ENCODE assay signal across 8 cellular contexts in the genomic region with DNA sequence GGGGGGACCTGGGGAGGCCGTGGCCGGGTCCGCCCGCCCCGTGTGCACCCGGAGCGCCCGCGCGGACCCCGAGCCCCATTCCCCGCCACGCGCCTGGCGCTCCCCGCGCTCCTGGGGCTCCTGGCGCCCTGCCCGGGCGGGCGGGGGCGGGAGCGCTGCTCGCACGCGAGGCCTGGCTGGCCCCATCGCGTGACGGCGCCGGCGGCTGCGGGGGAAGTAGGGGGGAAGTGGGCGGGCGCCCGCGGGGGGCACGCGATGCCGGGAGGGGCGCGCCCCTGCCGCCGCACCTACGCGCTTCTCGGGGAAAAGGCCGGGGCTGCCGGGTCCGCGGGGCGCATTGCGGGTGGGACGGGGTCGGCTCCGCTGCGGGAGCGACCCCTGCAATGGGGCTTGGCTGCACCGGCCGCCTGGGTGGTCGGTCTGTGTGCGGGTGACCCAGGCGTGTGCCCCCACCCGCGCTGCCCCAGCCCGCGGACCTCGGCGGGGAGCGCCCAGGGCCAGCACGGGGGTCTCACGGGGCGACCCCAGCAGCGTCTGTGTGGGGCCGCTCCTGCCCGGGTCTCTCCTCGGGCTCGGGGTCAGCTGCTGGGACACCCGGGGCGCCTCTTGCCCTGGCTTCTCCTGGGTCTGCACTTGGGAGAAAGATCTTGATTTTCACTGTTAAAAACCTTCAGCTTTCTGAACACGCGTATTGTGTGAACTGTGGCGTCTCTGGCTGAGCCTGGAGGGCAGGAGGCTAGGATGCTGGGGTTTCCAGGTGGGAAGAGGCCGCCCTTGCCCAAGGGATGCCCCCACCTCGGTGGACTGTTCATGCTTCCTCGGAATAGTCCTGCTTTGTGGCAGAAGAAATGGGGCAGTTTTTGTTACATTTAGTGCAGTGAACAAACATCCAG. TPM values are rescaled to one million over a fixed set of nuclear protein-coding genes. Genes with fewer than 3 reads are reported as not detected.
DNase-seq lines count a peak whose midpoint lies in the region; ATAC-seq, FAIRE-seq and TF ChIP-seq lines count a peak whose summit lies in the region.

No MANE protein-coding gene starts in this region.

- CTCF ChIA-PET in HEK293 (lab: Yijun Ruan, JAX): interaction anchor here (0.6 to 1.0 kb wide), 2 partner anchors 34 to 57 kb away, joined by 3 to 4 read pairs; no protein-coding TSS in a partner anchor

- H3K9me3 ChIP-seq in HEK293 (ENCODE audit: control insufficient read depth, insufficient read depth, low read depth, low read length): no peaks in the 10 kb centered on the region

- peaks cover 46% of the 10 kb centered on the region for H3K4me1 Mint-ChIP-seq in activated T-cell treated with anti-CD3 and anti-CD28 coated beads, Interleukin-2, amount 50 U/mL, for 4 hours (ENCODE audit: low read depth)

- peak overlapping the region; percentile 69 for H3K4me3 Mint-ChIP-seq in activated T-cell treated with anti-CD3 and anti-CD28 coated beads, Interleukin-2, amount 50 U/mL, for 4 hours

- H3K27me3 Mint-ChIP-seq in activated T-cell treated with anti-CD3 and anti-CD28 coated beads, Interleukin-2, amount 50 U/mL, for 4 hours (ENCODE audit: low read depth): peaks cover 9% of the 10 kb centered on the region

- H3K9ac ChIP-seq in rectal smooth muscle tissue (ENCODE audit: low read length): no peak overlapping the region

- no peak for TF ChIP-seq CTCF in HEK293 (tag by site-specific recombination; IDR thresholded peaks at IDR 0.05)

- FAIRE-seq in frontal cortex (lab: Jason Lieb, UNC): no peak

- no peaks in the 10 kb centered on the region for H3K36me3 Mint-ChIP-seq in activated T-cell treated with anti-CD3 and anti-CD28 coated beads, Interleukin-2, amount 50 U/mL, for 4 hours (ENCODE audit: insufficient read depth)

- ATAC-seq in activated T-cell treated with anti-CD3 and anti-CD28 coated beads, Interleukin-2, amount 50 U/mL, for 4 hours: peak; percentile 60 to 63
- no peak for ATAC-seq in HG03097 (IDR thresholded peaks at IDR 0.05; ENCODE audit: low FRiP score, unreplicated experiment)

- DNase-seq in DMS79 treated with DMSO at 0.1 percent for 48 hours (lab: John Stamatoyannopoulos, UW) (peak; percentile 37), NCI-H774 (lab: John Stamatoyannopoulos, UW) (peak; percentile 77), frontal cortex (ENCODE audit: low spot score in 2 of 2) (peak; percentile 60 to 84), T-helper 9 cell (no peak)
- DNase-seq in activated T-cell treated with anti-CD3 and anti-CD28 coated beads, Interleukin-2, amount 50 U/mL, for 4 hours: peak; percentile 63

- no peaks in the 10 kb centered on the region for H3K9me3 Mint-ChIP-seq in activated T-cell treated with anti-CD3 and anti-CD28 coated beads, Interleukin-2, amount 50 U/mL, for 4 hours

- H3K36me3 ChIP-seq in HEK293 (ENCODE audit: control insufficient read depth in 2 of 2, insufficient read depth in 1 of 2, low read length in 2 of 2) (no peaks in the 10 kb centered on the region), rectal smooth muscle tissue (ENCODE audit: control insufficient read depth, insufficient read depth, low read length) (no peaks in the 10 kb centered on the region)

- peaks cover 5% of the 10 kb centered on the region for H3K27me3 ChIP-seq in rectal smooth muscle tissue (ENCODE audit: control insufficient read depth, insufficient read depth, low read length)

- H3K4me3 ChIP-seq in HEK293 (ENCODE audit: low read depth, low read length) (peak overlapping the region; percentile 32), rectal smooth muscle tissue (ENCODE audit: low read length) (peak overlapping the region; percentile 52)

- H3K4me1 ChIP-seq in HEK293 (ENCODE audit: control insufficient read depth, insufficient read depth, low read length) (peaks cover 18% of the 10 kb centered on the region), rectal smooth muscle tissue (ENCODE audit: control insufficient read depth, insufficient read depth, low read length) (no peaks in the 10 kb centered on the region)

- H3K27ac ChIP-seq in HEK293 (ENCODE audit: extremely low read depth, low read depth, low read length): peak overlapping the region; percentile 95
- H3K27ac ChIP-seq in rectal smooth muscle tissue (ENCODE audit: low read depth, low read length): no peak overlapping the region

- POLR2A ChIA-PET in HEK293 (lab: Yijun Ruan, JAX): interaction anchor here (1.5 kb wide), 1 partner anchor 66 kb away, joined by 3 read pairs; no protein-coding TSS in a partner anchor

TF ChIP-seq in HEK293, 187 proteins besides CTCF, POLR2A, EP300 and RAD21 (continues in another document):
- TF ChIP-seq, protein P1, sequence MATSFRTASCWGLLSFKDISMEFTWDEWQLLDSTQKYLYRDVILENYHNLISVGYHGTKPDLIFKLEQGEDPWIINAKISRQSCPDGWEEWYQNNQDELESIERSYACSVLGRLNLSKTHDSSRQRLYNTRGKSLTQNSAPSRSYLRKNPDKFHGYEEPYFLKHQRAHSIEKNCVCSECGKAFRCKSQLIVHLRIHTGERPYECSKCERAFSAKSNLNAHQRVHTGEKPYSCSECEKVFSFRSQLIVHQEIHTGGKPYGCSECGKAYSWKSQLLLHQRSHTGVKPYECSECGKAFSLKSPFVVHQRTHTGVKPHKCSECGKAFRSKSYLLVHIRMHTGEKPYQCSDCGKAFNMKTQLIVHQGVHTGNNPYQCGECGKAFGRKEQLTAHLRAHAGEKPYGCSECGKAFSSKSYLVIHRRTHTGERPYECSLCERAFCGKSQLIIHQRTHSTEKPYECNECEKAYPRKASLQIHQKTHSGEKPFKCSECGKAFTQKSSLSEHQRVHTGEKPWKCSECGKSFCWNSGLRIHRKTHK (tag by site-specific recombination; IDR thresholded peaks at IDR 0.05): no peak
- no peak for TF ChIP-seq ZNF776 (tag by site-specific recombination; IDR thresholded peaks at IDR 0.05; ENCODE audit: borderline replicate concordance)
- no peak for TF ChIP-seq SP7 (tag by site-specific recombination; IDR thresholded peaks at IDR 0.05)
- no peak for TF ChIP-seq ZBTB8A (tag by site-specific recombination; IDR thresholded peaks at IDR 0.05)
- no peak for TF ChIP-seq ZNF24 (tag by site-specific recombination; IDR thresholded peaks at IDR 0.05)
- TF ChIP-seq, protein P2, sequence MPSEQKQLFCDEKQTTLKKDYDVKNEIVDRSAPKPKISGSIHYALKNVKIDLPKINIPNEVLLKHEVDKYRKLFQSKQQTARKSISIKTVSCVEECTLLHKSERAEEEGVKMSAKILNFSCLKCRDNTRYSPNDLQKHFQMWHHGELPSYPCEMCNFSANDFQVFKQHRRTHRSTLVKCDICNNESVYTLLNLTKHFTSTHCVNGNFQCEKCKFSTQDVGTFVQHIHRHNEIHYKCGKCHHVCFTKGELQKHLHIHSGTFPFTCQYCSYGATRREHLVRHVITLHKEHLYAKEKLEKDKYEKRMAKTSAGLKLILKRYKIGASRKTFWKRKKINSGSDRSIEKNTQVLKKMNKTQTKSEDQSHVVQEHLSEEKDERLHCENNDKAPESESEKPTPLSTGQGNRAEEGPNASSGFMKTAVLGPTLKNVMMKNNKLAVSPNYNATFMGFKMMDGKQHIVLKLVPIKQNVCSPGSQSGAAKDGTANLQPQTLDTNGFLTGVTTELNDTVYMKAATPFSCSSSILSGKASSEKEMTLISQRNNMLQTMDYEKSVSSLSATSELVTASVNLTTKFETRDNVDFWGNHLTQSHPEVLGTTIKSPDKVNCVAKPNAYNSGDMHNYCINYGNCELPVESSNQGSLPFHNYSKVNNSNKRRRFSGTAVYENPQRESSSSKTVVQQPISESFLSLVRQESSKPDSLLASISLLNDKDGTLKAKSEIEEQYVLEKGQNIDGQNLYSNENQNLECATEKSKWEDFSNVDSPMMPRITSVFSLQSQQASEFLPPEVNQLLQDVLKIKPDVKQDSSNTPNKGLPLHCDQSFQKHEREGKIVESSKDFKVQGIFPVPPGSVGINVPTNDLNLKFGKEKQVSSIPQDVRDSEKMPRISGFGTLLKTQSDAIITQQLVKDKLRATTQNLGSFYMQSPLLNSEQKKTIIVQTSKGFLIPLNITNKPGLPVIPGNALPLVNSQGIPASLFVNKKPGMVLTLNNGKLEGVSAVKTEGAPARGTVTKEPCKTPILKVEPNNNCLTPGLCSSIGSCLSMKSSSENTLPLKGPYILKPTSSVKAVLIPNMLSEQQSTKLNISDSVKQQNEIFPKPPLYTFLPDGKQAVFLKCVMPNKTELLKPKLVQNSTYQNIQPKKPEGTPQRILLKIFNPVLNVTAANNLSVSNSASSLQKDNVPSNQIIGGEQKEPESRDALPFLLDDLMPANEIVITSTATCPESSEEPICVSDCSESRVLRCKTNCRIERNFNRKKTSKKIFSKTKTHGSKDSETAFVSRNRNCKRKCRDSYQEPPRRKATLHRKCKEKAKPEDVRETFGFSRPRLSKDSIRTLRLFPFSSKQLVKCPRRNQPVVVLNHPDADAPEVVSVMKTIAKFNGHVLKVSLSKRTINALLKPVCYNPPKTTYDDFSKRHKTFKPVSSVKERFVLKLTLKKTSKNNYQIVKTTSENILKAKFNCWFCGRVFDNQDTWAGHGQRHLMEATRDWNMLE (tag by site-specific recombination; conservative IDR thresholded peaks at IDR 0.05; ENCODE audit: low read depth): no peak
- no peak for TF ChIP-seq BCL11B (tag by site-specific recombination; IDR thresholded peaks at IDR 0.05; ENCODE audit: low read depth)
- TF ChIP-seq, protein P3, sequence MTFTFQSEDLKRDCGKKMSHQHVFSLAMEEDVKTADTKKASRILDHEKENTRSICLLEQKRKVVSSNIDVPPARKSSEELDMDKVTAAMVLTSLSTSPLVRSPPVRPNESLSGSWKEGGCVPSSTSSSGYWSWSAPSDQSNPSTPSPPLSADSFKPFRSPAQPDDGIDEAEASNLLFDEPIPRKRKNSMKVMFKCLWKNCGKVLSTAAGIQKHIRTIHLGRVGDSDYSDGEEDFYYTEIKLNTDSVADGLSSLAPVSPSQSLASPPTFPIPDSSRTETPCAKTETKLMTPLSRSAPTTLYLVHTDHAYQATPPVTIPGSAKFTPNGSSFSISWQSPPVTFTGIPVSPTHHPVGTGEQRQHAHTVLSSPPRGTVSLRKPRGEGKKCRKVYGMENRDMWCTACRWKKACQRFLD (tag by site-specific recombination; IDR thresholded peaks at IDR 0.05): no peak
- no peak for TF ChIP-seq ZNF214 (tag by site-specific recombination; IDR thresholded peaks at IDR 0.05; ENCODE audit: borderline replicate concordance)
- peak; percentile 73 for TF ChIP-seq KLF10 (tag by site-specific recombination; IDR thresholded peaks at IDR 0.05)
- TF ChIP-seq ZNF544 (tag by site-specific recombination; IDR thresholded peaks at IDR 0.05): no peak

RNA-seq across cellular contexts. Expression of a gene that starts 52.4 kb away (rescaled TPM):
- total RNA-seq in activated T-cell treated with anti-CD3 and anti-CD28 coated beads, Interleukin-2, amount 50 U/mL, for 4 hours: 10 to 100 TPM; 17.2 to 22.8 (median 22.2) TPM
- 1.2 TPM for total RNA-seq in frontal cortex
